In genomic region chr14:29566194-29566593, GRCh38 we compare ENCODE assay signal across 7 cellular contexts.
"Had no signal": no experiment of that assay in that cellular context is flagged by ENCODE, and none has a peak within 500 bp of the region (broad histone marks: within the 10 kb centered on the region; RNA-seq: fewer than 3 reads in every experiment).

No MANE protein-coding gene starts in this region.

- ATAC-seq: HepG2 had no signal

- H3K9ac ChIP-seq: KMS-11 had no signal

- H3K4me2 ChIP-seq: KMS-11 had no signal

- FAIRE-seq: HepG2, HTR-8/SVneo had no signal

- DNase-seq: IMR-90, KBM-7, KG1 had no signal

- H3K27ac ChIP-seq: HL-60, KMS-11 had no signal
